24 cellular contexts compared by ENCODE assay signal in the genomic region with DNA sequence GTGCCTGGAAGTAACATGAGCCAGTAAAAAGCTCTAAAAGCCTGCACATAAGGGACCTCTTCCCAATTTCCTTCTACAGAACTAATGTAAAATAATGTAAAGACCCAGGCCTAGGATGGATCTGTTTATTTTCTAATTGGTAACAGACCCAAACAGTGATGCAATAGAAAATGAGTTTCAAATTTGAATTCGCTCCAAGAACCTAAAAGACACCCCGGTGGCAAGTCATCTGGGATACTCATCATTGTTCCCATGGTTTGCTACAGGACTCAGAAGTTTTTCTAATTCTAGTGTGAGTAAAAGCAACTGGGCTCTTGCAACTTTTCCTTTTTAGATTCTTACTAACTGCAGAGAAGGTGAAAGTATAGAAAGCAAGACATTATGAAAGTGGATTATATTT.
DNase-seq lines count a peak whose midpoint lies in the region; ATAC-seq and TF ChIP-seq lines count a peak whose summit lies in the region.
"Had no signal": no experiment of that assay in that cellular context is flagged by ENCODE, and none has a peak within 500 bp of the region (broad histone marks: within the 10 kb centered on the region; RNA-seq: fewer than 3 reads in every experiment).

No MANE protein-coding gene starts in this region.

- H3F3A ChIP-seq in SK-N-SH (replicated peaks; ENCODE audit: insufficient read depth), result no peaks in the 10 kb centered on the region

- no peak for TF ChIP-seq RAD21 in SK-N-SH (IDR thresholded peaks at IDR 0.05; ENCODE audit: low read length)

- H3K4me3 ChIP-seq in SK-N-SH (ENCODE audit: low read depth in 2 of 2, low read length in 1 of 2) (no peak overlapping the region), choroid plexus epithelial cell (ENCODE audit: low read depth, low read length) (no peak overlapping the region), endodermal cell (ENCODE audit: low read length) (no peak overlapping the region)
- H3K4me3 ChIP-seq: colonic mucosa, neural progenitor cell, SJSA1, transverse colon had no signal

- no peak overlapping the region for H3K4me2 ChIP-seq in SK-N-SH
- H3K4me2 ChIP-seq: neural progenitor cell had no signal

- no peak for TF ChIP-seq EP300 in SK-N-SH (IDR thresholded peaks at IDR 0.05; ENCODE audit: borderline replicate concordance in 1 of 2, low read depth in 1 of 2, low read length in 1 of 2)

- H3K9me3 ChIP-seq in SK-N-SH, result no peaks in the 10 kb centered on the region
- no peaks in the 10 kb centered on the region for H3K9me3 ChIP-seq in endodermal cell (ENCODE audit: control insufficient read depth, low read length)
- H3K9me3 ChIP-seq: colonic mucosa, SJSA1, transverse colon had no signal

- H3K9ac ChIP-seq in SK-N-SH (no peak overlapping the region), endodermal cell (ENCODE audit: extremely low read depth, low read length, poor library complexity, severe bottlenecking) (no peak overlapping the region)
- H3K9ac ChIP-seq: neural progenitor cell had no signal

- H3K36me3 ChIP-seq in SK-N-SH (replicated peaks in 1 of 2; ENCODE audit: control insufficient read depth in 1 of 2, insufficient read depth in 2 of 2, low read length in 1 of 2) (no peaks in the 10 kb centered on the region), endodermal cell (ENCODE audit: control insufficient read depth, insufficient read depth, low read length) (no peaks in the 10 kb centered on the region)
- H3K36me3 ChIP-seq: colonic mucosa, neural progenitor cell, SJSA1, transverse colon had no signal

- no peak overlapping the region for H2AFZ ChIP-seq in SK-N-SH (ENCODE audit: low read depth)
- H2AFZ ChIP-seq: neural progenitor cell had no signal

- H3K4me3 Mint-ChIP-seq in endodermal cell, result no peak overlapping the region
- H3K4me3 Mint-ChIP-seq: activated CD8-positive, alpha-beta T cell treated with anti-CD3 and anti-CD28 coated beads, Interleukin-2, amount 10 ng/mL, durations not matched to agents 7 days and 5 days; brain; neural progenitor cell; stimulated activated naive CD8-positive, alpha-beta T cell treated with anti-CD3 and anti-CD28 coated beads, Interleukin-15, amount 100 ng/mL, for 72 hours; T-helper 1 cell treated with Interleukin-12 subunit alpha and Interleukin-12 subunit beta and Interleukin-4 antibody, amounts not matched to agents 30 μg/mL and 1 μg/mL, for 36 hours had no signal

- DNase-seq in SK-N-SH, result no peak
- peak; percentile 14 for DNase-seq in choroid plexus epithelial cell (ENCODE audit: low read depth)
- no peak for DNase-seq in stimulated activated CD4-positive, alpha-beta T cell treated with anti-CD3 and anti-CD28 coated beads, Interleukin-2, amount 100 ng/mL, for 24 hours
- DNase-seq in endodermal cell, result no peak
- DNase-seq in HEK293T (ENCODE audit: extremely low spot score), result no peak
- DNase-seq: activated CD8-positive, alpha-beta T cell treated with anti-CD3 and anti-CD28 coated beads, Interleukin-2, amount 10 ng/mL, durations not matched to agents 7 days and 5 days; activated gamma-delta T cell; activated T-cell treated with anti-CD3 and anti-CD28 coated beads, Interleukin-2, amount 50 U/mL, for 1 hour; colonic mucosa; NCI-H1092; NCI-H187; NCI-H526 treated with DMSO at 0.1 percent for 48 hours; stimulated activated naive CD8-positive, alpha-beta T cell treated with anti-CD3 and anti-CD28 coated beads, Interleukin-15, amount 100 ng/mL, for 72 hours; transverse colon had no signal

- H3K27ac Mint-ChIP-seq in endodermal cell, result no peak overlapping the region
- H3K27ac Mint-ChIP-seq: activated CD8-positive, alpha-beta T cell treated with anti-CD3 and anti-CD28 coated beads, Interleukin-2, amount 10 ng/mL, durations not matched to agents 7 days and 5 days; brain; neural progenitor cell; stimulated activated naive CD8-positive, alpha-beta T cell treated with anti-CD3 and anti-CD28 coated beads, Interleukin-15, amount 100 ng/mL, for 72 hours; T-helper 1 cell treated with Interleukin-12 subunit alpha and Interleukin-12 subunit beta and Interleukin-4 antibody, amounts not matched to agents 30 μg/mL and 1 μg/mL, for 36 hours had no signal

- peaks cover 21% of the 10 kb centered on the region for H3K27me3 Mint-ChIP-seq in endodermal cell (ENCODE audit: insufficient read depth)
- H3K27me3 Mint-ChIP-seq: brain; stimulated activated naive CD8-positive, alpha-beta T cell treated with anti-CD3 and anti-CD28 coated beads, Interleukin-15, amount 100 ng/mL, for 72 hours had no signal

- no peaks in the 10 kb centered on the region for H3K79me2 ChIP-seq in SK-N-SH (ENCODE audit: insufficient read depth)

- H3K4me1 Mint-ChIP-seq in endodermal cell, result peaks cover 42% of the 10 kb centered on the region
- H3K4me1 Mint-ChIP-seq: brain; neural progenitor cell; stimulated activated naive CD8-positive, alpha-beta T cell treated with anti-CD3 and anti-CD28 coated beads, Interleukin-15, amount 100 ng/mL, for 72 hours had no signal

- TF ChIP-seq CTCF in SK-N-SH (IDR thresholded peaks at IDR 0.05) (no peak), choroid plexus epithelial cell (conservative IDR thresholded peaks at IDR 0.05; ENCODE audit: low read depth, low read length) (no peak), endodermal cell (conservative IDR thresholded peaks at IDR 0.05) (no peak)

- POLR2A ChIA-PET in SK-N-SH (lab: Yijun Ruan, JAX), result no interaction called here
- POLR2A ChIA-PET in HEK293T (lab: Yijun Ruan, JAX), result no interaction called here

- H3K9me3 Mint-ChIP-seq in endodermal cell, result peaks cover 6% of the 10 kb centered on the region
- H3K9me3 Mint-ChIP-seq: neural progenitor cell; stimulated activated naive CD8-positive, alpha-beta T cell treated with anti-CD3 and anti-CD28 coated beads, Interleukin-15, amount 100 ng/mL, for 72 hours; T-helper 1 cell treated with Interleukin-12 subunit alpha and Interleukin-12 subunit beta and Interleukin-4 antibody, amounts not matched to agents 30 μg/mL and 1 μg/mL, for 36 hours had no signal

- no peaks in the 10 kb centered on the region for H4K20me1 ChIP-seq in SK-N-SH (ENCODE audit: insufficient read depth)

- no peaks in the 10 kb centered on the region for H3K9me2 ChIP-seq in SK-N-SH

- no peaks in the 10 kb centered on the region for H3K36me3 Mint-ChIP-seq in endodermal cell (ENCODE audit: low read depth)
- H3K36me3 Mint-ChIP-seq: brain, neural progenitor cell had no signal

- H3K4me1 ChIP-seq in SK-N-SH (ENCODE audit: control insufficient read depth in 1 of 2, insufficient read depth in 2 of 2, low read depth in 1 of 2, low read length in 1 of 2) (peaks cover 0 to 4% of the 10 kb centered on the region in 2 experiments; a peak in 1 of 4 replicates), endodermal cell (ENCODE audit: control insufficient read depth, insufficient read depth, low read length) (peaks cover 25% of the 10 kb centered on the region)
- H3K4me1 ChIP-seq: colonic mucosa, neural progenitor cell, transverse colon had no signal

- CTCF ChIA-PET in SK-N-SH (lab: Yijun Ruan, JAX), result interaction anchor here (0.6 to 2.4 kb wide), 4 partner anchors 8 to 747 kb away, joined by 3 to 12 read pairs (median 7); no protein-coding TSS in a partner anchor
- CTCF ChIA-PET in HEK293T (lab: Yijun Ruan, JAX), result no interaction called here

- H3K27me3 ChIP-seq in SK-N-SH (ENCODE audit: insufficient read depth) (no peaks in the 10 kb centered on the region), endodermal cell (ENCODE audit: control insufficient read depth, insufficient read depth, low read length, poor library complexity, severe bottlenecking) (no peaks in the 10 kb centered on the region)
- H3K27me3 ChIP-seq: colonic mucosa, neural progenitor cell, SJSA1, transverse colon had no signal

- ATAC-seq in SK-N-SH treated with all-trans-retinoic acid at 6 μM for 48 hours, result no peak
- peak; percentile 24 for ATAC-seq in HG02852 (IDR thresholded peaks at IDR 0.05; ENCODE audit: unreplicated experiment)
- no peak for ATAC-seq in HG03175 (IDR thresholded peaks at IDR 0.05; ENCODE audit: unreplicated experiment)
- ATAC-seq: activated CD8-positive, alpha-beta T cell treated with anti-CD3 and anti-CD28 coated beads, Interleukin-2, amount 10 ng/mL, durations not matched to agents 7 days and 5 days; sciatic nerve; stimulated activated naive CD8-positive, alpha-beta T cell treated with anti-CD3 and anti-CD28 coated beads, Interleukin-15, amount 100 ng/mL, for 72 hours had no signal

- 42% methylated on average over 2 of the region's 2 CpGs for WGBS in SK-N-SH (ENCODE audit: low lambda C conversion rate)
- WGBS in endodermal cell (ENCODE audit: insufficient coverage in 1 of 2, insufficient read length in 1 of 2), 2 experiments, result 94 to 100% methylated on average over 2 of the region's 2 CpGs

- H3K27ac ChIP-seq in SK-N-SH (ENCODE audit: low read depth in 2 of 2, low read length in 1 of 2) (peak overlapping the region in 1 of 2 experiments; percentile 61; a peak in 1 of 4 replicates), endodermal cell (ENCODE audit: low read depth, low read length) (no peak overlapping the region)
- H3K27ac ChIP-seq: 22Rv1, colonic mucosa, HL-60, neural progenitor cell, SJSA1, transverse colon had no signal

TF ChIP-seq in SK-N-SH, 30 proteins besides CTCF, POLR2A, EP300 and RAD21:
- TF ChIP-seq TCF12 (IDR thresholded peaks at IDR 0.05) (peak; percentile 31; the same call in 1 of the 2 replicates), FOSL2 (IDR thresholded peaks at IDR 0.05; ENCODE audit: borderline replicate concordance, low read depth) (no peak)
TF ChIP-seq in SK-N-SH: peak in this region for 1.

TF ChIP-seq in SK-N-SH treated with all-trans-retinoic acid at 6 μM for 48 hours, 23 proteins besides CTCF, POLR2A, EP300 and RAD21 (continues in another document):
- TF ChIP-seq ZC3H10 (CRISPR knock-in tag; IDR thresholded peaks at IDR 0.05) (no peak), PPARA (CRISPR knock-in tag; IDR thresholded peaks at IDR 0.05; ENCODE audit: borderline replicate concordance) (no peak), ISL1 (CRISPR knock-in tag; IDR thresholded peaks at IDR 0.05) (no peak), ZFP3 (CRISPR knock-in tag; IDR thresholded peaks at IDR 0.05) (no peak), TCF4 (CRISPR knock-in tag; IDR thresholded peaks at IDR 0.05; ENCODE audit: borderline replicate concordance) (no peak)

TF ChIP-seq in HEK293T, 16 proteins besides CTCF, POLR2A, EP300 and RAD21:
- TF ChIP-seq HDGF (IDR thresholded peaks at IDR 0.05; ENCODE audit: borderline replicate concordance) (no peak), FOXA1 (IDR thresholded peaks at IDR 0.05) (no peak), CTBP1 (IDR thresholded peaks at IDR 0.05; ENCODE audit: borderline replicate concordance) (no peak), L3MBTL2 (conservative IDR thresholded peaks at IDR 0.05) (no peak), ZNF384 (IDR thresholded peaks at IDR 0.05) (no peak), FOXM1 (IDR thresholded peaks at IDR 0.05; ENCODE audit: borderline replicate concordance) (no peak), LEF1 (IDR thresholded peaks at IDR 0.05; ENCODE audit: borderline replicate concordance) (no peak), TARDBP (IDR thresholded peaks at IDR 0.05) (no peak), BHLHE40 (IDR thresholded peaks at IDR 0.05; ENCODE audit: borderline replicate concordance) (no peak)
